ENCODE assay signal across 8 cellular contexts in the genomic region with DNA sequence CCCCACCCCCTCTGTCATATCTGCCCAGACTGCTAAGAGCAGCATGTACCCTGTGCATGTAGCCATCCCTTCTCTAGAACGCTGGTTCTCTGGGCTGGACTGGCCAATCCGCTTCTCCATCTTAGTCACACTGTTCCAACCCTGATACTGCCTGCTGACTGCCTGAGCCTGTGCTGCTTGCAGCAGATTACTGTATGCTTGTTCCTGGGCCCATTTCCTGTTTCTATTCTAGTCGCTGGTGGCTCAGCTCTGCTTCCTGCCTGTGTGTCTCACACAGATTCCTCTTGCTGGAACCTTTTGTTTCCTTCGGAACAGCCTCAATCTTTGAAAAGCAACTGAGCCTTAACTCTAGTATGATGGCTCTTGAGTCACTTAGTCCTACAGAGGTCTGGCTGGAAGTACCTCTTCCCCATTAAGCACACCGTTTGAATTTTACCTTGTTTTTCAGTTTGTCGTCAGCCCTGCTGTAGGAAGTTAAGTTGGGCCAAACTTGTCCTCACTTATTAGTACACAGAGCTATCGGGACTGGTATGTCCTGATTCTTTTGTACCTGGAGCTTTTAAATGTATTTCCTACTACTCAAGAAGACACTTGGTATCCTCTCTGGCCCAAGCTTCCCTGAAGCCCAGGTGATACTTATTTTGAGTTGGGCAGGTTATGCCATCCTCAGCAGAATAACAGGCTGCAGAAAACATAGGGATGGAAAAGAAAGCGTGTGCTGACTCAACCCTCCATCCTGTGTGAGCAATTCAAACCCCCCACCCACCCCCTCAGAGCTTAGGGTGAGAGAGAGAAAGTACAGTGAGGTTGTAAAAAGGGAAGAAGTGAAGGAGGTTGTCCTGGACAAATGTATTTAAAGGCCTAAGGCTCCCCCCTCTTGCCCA. TPM values are rescaled to one million over a fixed set of nuclear protein-coding genes. Genes with fewer than 3 reads are reported as not detected.
DNase-seq lines count a peak whose midpoint lies in the region; ATAC-seq lines count a peak whose summit lies in the region.

No MANE protein-coding gene starts in this region.

- peak overlapping the region; percentile 71 for H3K4me3 Mint-ChIP-seq in activated CD8-positive, alpha-beta T cell treated with anti-CD3 and anti-CD28 coated beads, Interleukin-2, amount 10 ng/mL, durations not matched to agents 7 days and 5 days
- peak overlapping the region; percentile 67 for H3K4me3 Mint-ChIP-seq in effector memory CD8-positive, alpha-beta T cell

- CTCF ChIA-PET in activated CD8-positive, alpha-beta T cell treated with anti-CD3 and anti-CD28 coated beads, Interleukin-2, amount 10 ng/mL, durations not matched to agents 7 days and 5 days (lab: Charles Lee), result interaction anchor here (0.9 to 6.8 kb wide), 21 partner anchors 12 to 202 kb away, joined by 3 to 44 read pairs (median 4); a partner anchor contains a TSS

- H3K36me3 Mint-ChIP-seq in activated CD8-positive, alpha-beta T cell treated with anti-CD3 and anti-CD28 coated beads, Interleukin-2, amount 10 ng/mL, durations not matched to agents 7 days and 5 days (ENCODE audit: low read depth), result peaks cover 82% of the 10 kb centered on the region
- peaks cover 24% of the 10 kb centered on the region for H3K36me3 Mint-ChIP-seq in effector memory CD8-positive, alpha-beta T cell (ENCODE audit: insufficient read depth)

- POLR2A ChIA-PET in activated CD8-positive, alpha-beta T cell treated with anti-CD3 and anti-CD28 coated beads, Interleukin-2, amount 10 ng/mL, durations not matched to agents 7 days and 5 days (lab: Charles Lee), result interaction anchor here (1.0 to 7.4 kb wide), 9 partner anchors 21 to 52 kb away, joined by 3 to 57 read pairs (median 4); a partner anchor contains a TSS

- H3K9me3 Mint-ChIP-seq in activated CD8-positive, alpha-beta T cell treated with anti-CD3 and anti-CD28 coated beads, Interleukin-2, amount 10 ng/mL, durations not matched to agents 7 days and 5 days (ENCODE audit: insufficient read depth), result no peaks in the 10 kb centered on the region
- H3K9me3 Mint-ChIP-seq in effector memory CD8-positive, alpha-beta T cell, result no peaks in the 10 kb centered on the region

- ATAC-seq in GM18517 (IDR thresholded peaks at IDR 0.05; ENCODE audit: unreplicated experiment), result peak; percentile 96
- ATAC-seq in HG02870 (IDR thresholded peaks at IDR 0.05; ENCODE audit: unreplicated experiment), result peak; percentile 93
- ATAC-seq in activated CD8-positive, alpha-beta T cell treated with anti-CD3 and anti-CD28 coated beads, Interleukin-2, amount 10 ng/mL, durations not matched to agents 7 days and 5 days, result peak; percentile 98
- peak; percentile 96 for ATAC-seq in effector memory CD8-positive, alpha-beta T cell (replicated peaks)

- peaks cover 83% of the 10 kb centered on the region for H3K4me1 Mint-ChIP-seq in activated CD8-positive, alpha-beta T cell treated with anti-CD3 and anti-CD28 coated beads, Interleukin-2, amount 10 ng/mL, durations not matched to agents 7 days and 5 days (ENCODE audit: low read depth)
- peaks cover 49 to 67% of the 10 kb centered on the region in 2 donors for H3K4me1 Mint-ChIP-seq in effector memory CD8-positive, alpha-beta T cell (ENCODE audit: low read depth in 2 of 2)

- DNase-seq in NCI-H460 (ENCODE audit: extremely low read depth, low read depth) (peak; percentile 47), midbrain (lab: John Stamatoyannopoulos, UW) (peak; percentile 46), DMS79 (lab: John Stamatoyannopoulos, UW) (no peak)
- DNase-seq in activated CD8-positive, alpha-beta T cell treated with anti-CD3 and anti-CD28 coated beads, Interleukin-2, amount 10 ng/mL, durations not matched to agents 7 days and 5 days, result peak; percentile 94
- peak; percentile 71 to 75 (median 72) for DNase-seq in effector memory CD8-positive, alpha-beta T cell
- peak; percentile 54 to 65 for DNase-seq in stimulated activated CD8-positive, alpha-beta memory T cell treated with anti-CD3 and anti-CD28 coated beads, Interleukin-7, amount 100 ng/mL, for 1 hour (ENCODE audit: low read depth in 2 of 2)

- H3K27ac Mint-ChIP-seq in activated CD8-positive, alpha-beta T cell treated with anti-CD3 and anti-CD28 coated beads, Interleukin-2, amount 10 ng/mL, durations not matched to agents 7 days and 5 days, result peak overlapping the region; percentile 97
- peak overlapping the region; percentile 77 to 91 for H3K27ac Mint-ChIP-seq in effector memory CD8-positive, alpha-beta T cell

- no peaks in the 10 kb centered on the region for H3K27me3 Mint-ChIP-seq in activated CD8-positive, alpha-beta T cell treated with anti-CD3 and anti-CD28 coated beads, Interleukin-2, amount 10 ng/mL, durations not matched to agents 7 days and 5 days (ENCODE audit: low read depth)
- H3K27me3 Mint-ChIP-seq in effector memory CD8-positive, alpha-beta T cell, result no peaks in the 10 kb centered on the region

RNA-seq across cellular contexts. Expression of a gene that starts 43.4 kb away (rescaled TPM):
- 13.6 and 14.0 TPM in 2 replicates for total RNA-seq in NCI-H460 (2014; rRNA removed; shearing (Covaris generic))
- 7.8 and 13.0 TPM in 2 replicates for polyA plus RNA-seq in NCI-H460 (2014; cell fraction: nucleus; rRNA removed)
- 10 to 100 TPM; 19.9 to 20.3 TPM for total RNA-seq in activated CD8-positive, alpha-beta T cell treated with anti-CD3 and anti-CD28 coated beads, Interleukin-2, amount 10 ng/mL, durations not matched to agents 7 days and 5 days

RNA-seq across cellular contexts. Expression of a gene that starts 48.5 kb away (rescaled TPM):
- total RNA-seq in NCI-H460 (2014; rRNA removed; shearing (Covaris generic)), result 16.5 and 17.6 TPM in 2 replicates
- 12.9 and 19.3 TPM in 2 replicates for polyA plus RNA-seq in NCI-H460 (2014; cell fraction: nucleus; rRNA removed)
- 100 to 1,000 TPM; 122 to 123 TPM for total RNA-seq in activated CD8-positive, alpha-beta T cell treated with anti-CD3 and anti-CD28 coated beads, Interleukin-2, amount 10 ng/mL, durations not matched to agents 7 days and 5 days
